ENCODE assay signal across 20 cellular contexts in the genomic region with DNA sequence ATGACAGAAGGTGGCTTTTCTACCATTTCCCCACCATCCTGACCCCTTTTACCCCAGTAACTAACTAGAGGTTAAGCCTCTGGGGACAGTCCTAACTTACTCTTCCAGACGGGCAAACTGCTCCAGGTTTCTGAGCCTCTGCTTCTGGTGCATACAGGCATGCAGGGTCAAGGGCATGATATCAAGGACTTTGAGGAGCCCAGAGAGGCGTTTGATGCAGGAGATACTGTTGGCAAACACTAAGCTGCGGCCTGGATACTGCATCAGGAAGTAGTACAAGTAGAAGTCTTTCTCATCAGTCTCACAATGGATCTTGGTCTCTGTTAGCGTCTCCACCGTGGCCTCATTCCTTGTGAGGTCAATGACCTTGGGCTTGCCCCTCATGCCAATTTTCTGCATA. TPM values are rescaled to one million over a fixed set of nuclear protein-coding genes. Genes with fewer than 3 reads are reported as not detected.
"Had no signal": no experiment of that assay in that cellular context is flagged by ENCODE, and none has a peak within 500 bp of the region (broad histone marks: within the 10 kb centered on the region; RNA-seq: fewer than 3 reads in every experiment).

No MANE protein-coding gene starts in this region.

- H3K4me3 Mint-ChIP-seq: activated CD4-positive, alpha-beta memory T cell treated with anti-CD3 and anti-CD28 coated beads for 36 hours; activated CD4-positive, alpha-beta T cell treated with anti-CD3 and anti-CD28 coated beads for 36 hours; activated T-helper 1 cell treated with anti-CD3 and anti-CD28 coated beads, Interleukin-12 subunit alpha, Interleukin-12 subunit beta, Interleukin-2, Interleukin-4 antibody, amounts not matched to agents 30 ng/mL and 10 ng/mL and 1 ng/mL, durations not matched to agents 14 hours and 24 hours and 36 hours; brain; central memory CD8-positive, alpha-beta T cell; effector memory CD8-positive, alpha-beta T cell; stimulated activated memory B cell treated with anti-CD40 and anti-IgM and Interleukin-4, amounts not matched to agents 10 μg/mL and 1 μg/mL and 100 μg/mL, for 72 hours; T-helper 1 cell treated with Interleukin-12 subunit alpha and Interleukin-12 subunit beta and Interleukin-4 antibody, amounts not matched to agents 30 μg/mL and 1 μg/mL, for 36 hours had no signal

- FAIRE-seq: urothelium cell line had no signal

- H3K27ac Mint-ChIP-seq: activated CD4-positive, alpha-beta T cell treated with anti-CD3 and anti-CD28 coated beads for 36 hours; activated T-helper 1 cell treated with anti-CD3 and anti-CD28 coated beads, Interleukin-12 subunit alpha, Interleukin-12 subunit beta, Interleukin-2, Interleukin-4 antibody, amounts not matched to agents 30 ng/mL and 10 ng/mL and 1 ng/mL, durations not matched to agents 14 hours and 24 hours and 36 hours; stimulated activated memory B cell treated with anti-CD40 and anti-IgM and Interleukin-4, amounts not matched to agents 10 μg/mL and 1 μg/mL and 100 μg/mL, for 72 hours had no signal

- H3K27me3 Mint-ChIP-seq: activated CD4-positive, alpha-beta memory T cell treated with anti-CD3 and anti-CD28 coated beads for 36 hours; activated CD4-positive, alpha-beta T cell treated with anti-CD3 and anti-CD28 coated beads for 36 hours; central memory CD8-positive, alpha-beta T cell; effector memory CD8-positive, alpha-beta T cell; stimulated activated memory B cell treated with anti-CD40 and anti-IgM and Interleukin-4, amounts not matched to agents 10 μg/mL and 1 μg/mL and 100 μg/mL, for 72 hours had no signal

- H3K27ac ChIP-seq: gastroesophageal sphincter, heart right ventricle, ovary, thyroid gland had no signal

- H3K9me3 ChIP-seq: gastroesophageal sphincter, heart right ventricle, ovary, thyroid gland had no signal

- DNase-seq: activated CD4-positive, alpha-beta memory T cell treated with anti-CD3 and anti-CD28 coated beads for 36 hours; activated CD4-positive, alpha-beta T cell treated with anti-CD3 and anti-CD28 coated beads for 36 hours; activated CD8-positive, alpha-beta memory T cell treated with anti-CD3 and anti-CD28 coated beads, Interleukin-2, amount 50 U/mL, for 48 hours; activated naive CD4-positive, alpha-beta T cell treated with anti-CD3 and anti-CD28 coated beads, Interleukin-2, amount 50 U/mL, for 16 hours; amygdala; effector memory CD8-positive, alpha-beta T cell; heart right ventricle; left cardiac atrium; midbrain; ovary; thyroid gland had no signal

- H3K9me3 Mint-ChIP-seq: activated CD4-positive, alpha-beta memory T cell treated with anti-CD3 and anti-CD28 coated beads for 36 hours; activated T-helper 1 cell treated with anti-CD3 and anti-CD28 coated beads, Interleukin-12 subunit alpha, Interleukin-12 subunit beta, Interleukin-2, Interleukin-4 antibody, amounts not matched to agents 30 ng/mL and 10 ng/mL and 1 ng/mL, durations not matched to agents 14 hours and 24 hours and 36 hours; brain; central memory CD8-positive, alpha-beta T cell; effector memory CD8-positive, alpha-beta T cell; stimulated activated memory B cell treated with anti-CD40 and anti-IgM and Interleukin-4, amounts not matched to agents 10 μg/mL and 1 μg/mL and 100 μg/mL, for 72 hours; T-helper 1 cell treated with Interleukin-12 subunit alpha and Interleukin-12 subunit beta and Interleukin-4 antibody, amounts not matched to agents 30 μg/mL and 1 μg/mL, for 36 hours had no signal

- H3K4me3 ChIP-seq: gastroesophageal sphincter, heart right ventricle, lung, ovary, thyroid gland had no signal

- ATAC-seq: activated CD4-positive, alpha-beta T cell treated with anti-CD3 and anti-CD28 coated beads for 36 hours; effector memory CD8-positive, alpha-beta T cell; gastroesophageal sphincter; heart right ventricle; left cardiac atrium; stimulated activated memory B cell treated with anti-CD40 and anti-IgM and Interleukin-4, amounts not matched to agents 10 μg/mL and 1 μg/mL and 100 μg/mL, for 72 hours had no signal

- H3K27me3 ChIP-seq: gastroesophageal sphincter, heart right ventricle, ovary, thyroid gland had no signal

- H3K36me3 ChIP-seq: ovary had no signal

RNA-seq across cellular contexts. Expression of gene IFI27, which starts 50.5 kb away (rescaled TPM):
- total RNA-seq: epithelial cell of proximal tubule had no signal
